Comparison of ENCODE assay signal across 9 cellular contexts in the genomic region with DNA sequence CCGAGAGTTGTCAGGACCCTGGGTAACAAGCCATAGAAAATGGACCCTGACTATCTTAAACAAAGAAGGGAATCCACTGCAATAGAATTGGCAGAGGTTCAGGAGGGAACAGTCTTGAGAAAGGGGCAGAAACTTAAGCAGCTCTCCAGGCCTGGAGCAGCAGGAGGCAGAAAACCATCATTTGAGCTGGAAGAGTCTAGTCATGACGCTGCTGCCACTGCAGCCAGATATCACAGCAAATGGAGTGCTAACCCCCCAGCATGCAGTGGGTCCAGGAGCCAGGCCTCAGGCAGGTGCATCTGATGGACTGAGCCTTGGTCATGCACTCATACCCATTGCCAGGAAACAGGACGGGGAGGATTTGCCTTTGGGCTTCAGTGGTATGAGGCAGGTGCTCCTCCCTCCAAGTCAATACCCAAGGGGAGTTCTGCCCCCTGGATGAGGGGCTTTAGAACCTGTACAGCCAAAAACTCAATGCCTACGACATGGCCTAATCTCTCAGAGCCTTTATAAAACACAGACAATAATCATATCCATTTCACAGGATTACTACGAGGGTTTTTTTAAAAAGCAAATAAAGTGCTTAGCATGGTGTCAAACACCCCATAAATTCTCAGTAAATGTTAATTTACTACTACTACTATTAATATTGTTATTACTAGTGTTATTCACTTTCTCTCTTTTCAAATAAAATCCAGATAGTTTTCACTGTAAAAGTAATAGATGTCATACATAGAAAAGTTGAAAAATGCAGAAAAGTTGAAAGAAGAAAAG. TPM values are rescaled to one million over a fixed set of nuclear protein-coding genes. Genes with fewer than 3 reads are reported as not detected.
DNase-seq lines count a peak whose midpoint lies in the region; ATAC-seq and TF ChIP-seq lines count a peak whose summit lies in the region.
"Had no signal": no experiment of that assay in that cellular context is flagged by ENCODE, and none has a peak within 500 bp of the region (broad histone marks: within the 10 kb centered on the region; RNA-seq: fewer than 3 reads in every experiment).

No MANE protein-coding gene starts in this region.

- no peaks in the 10 kb centered on the region for H3K27me3 ChIP-seq in Panc1 (ENCODE audit: control insufficient read depth, insufficient read depth, low read length)

- H3K36me3 ChIP-seq in Panc1 (ENCODE audit: control insufficient read depth, insufficient read depth, low read length), result no peaks in the 10 kb centered on the region
- H3K36me3 ChIP-seq: neutrophil had no signal

- BruUV-seq in Panc1 (replicated peaks; lab: Mats Ljungman, UMichigan), result no TSS peak

- CTCF ChIA-PET in Panc1 (lab: Charles Lee), result no interaction called here

- in situ Hi-C loops in Panc1 (cut with HindIII; ENCODE audit: low pct_unique_long_range_greater_than_20kb, low sequenced_read_pairs), result no loop called here

- TF ChIP-seq CTCF in Panc1 (IDR thresholded peaks at IDR 0.05) (no peak), fibroblast of the aortic adventitia (IDR thresholded peaks at IDR 0.05; ENCODE audit: insufficient read depth, low read length) (no peak)

- peak overlapping the region; percentile 8; the same call in 1 of the 2 replicates for H3K27ac ChIP-seq in Panc1 (ENCODE audit: low read length)
- H3K27ac ChIP-seq: neutrophil had no signal

- intact Hi-C loops in Panc1 (cut with micrococcal nuclease; ENCODE audit: unreplicated experiment), result no loop called here

- H3K4me1 ChIP-seq in Panc1 (ENCODE audit: control insufficient read depth, insufficient read depth, low read length), result no peaks in the 10 kb centered on the region; the same call in 1 of the 2 replicates

- POLR2A ChIA-PET in Panc1 (lab: Charles Lee), result no interaction called here

- H3K9me3 ChIP-seq in Panc1 (ENCODE audit: control insufficient read depth, insufficient read depth, low read depth, low read length), result no peaks in the 10 kb centered on the region
- H3K9me3 ChIP-seq: neutrophil had no signal

- DNase-seq in Panc1 (ENCODE audit: low read depth, low spot score) (no peak), fibroblast of the aortic adventitia (ENCODE audit: low read depth) (peak; percentile 57), iPS-NIHi7 (ENCODE audit: extremely low spot score) (no peak), glomerular visceral epithelial cell (ENCODE audit: extremely low spot score) (no peak), NOMO-1 (lab: John Stamatoyannopoulos, UW; ENCODE audit: unreplicated experiment in 2 of 2) (no peak), AML-193 (lab: John Stamatoyannopoulos, UW) (no peak)

- H3K4me3 ChIP-seq in Panc1 (ENCODE audit: low read depth in 2 of 2, low read length in 2 of 2), result no peak overlapping the region
- no peak overlapping the region for H3K4me3 ChIP-seq in fibroblast of the aortic adventitia (ENCODE audit: low read depth, low read length)

- ATAC-seq in GM18870 (IDR thresholded peaks at IDR 0.05; ENCODE audit: unreplicated experiment), result peak; percentile 6
- peak; percentile 15 for ATAC-seq in HG02571 (IDR thresholded peaks at IDR 0.05; ENCODE audit: unreplicated experiment)
- no peak; the same call in 1 of the 2 replicates for ATAC-seq in Panc1

RNA-seq across cellular contexts. Expression of a gene that starts 30.7 kb away (rescaled TPM):
- 30.1 TPM for total RNA-seq in Panc1 (2021; ENCODE audit: unreplicated experiment)
- 18.3 TPM for polyA plus RNA-seq in Panc1 (2012; ENCODE audit: insufficient read length)
- 4.1 and 21.6 TPM in 2 replicates for total RNA-seq in fibroblast of the aortic adventitia (ENCODE audit: low replicate concordance)

RNA-seq across cellular contexts. Expression of a gene that starts 39.1 kb away (rescaled TPM):
- total RNA-seq in Panc1 (2021; ENCODE audit: unreplicated experiment) (71.2 TPM), fibroblast of the aortic adventitia (ENCODE audit: low replicate concordance) (49.3 and 58.3 TPM in 2 replicates)
- polyA plus RNA-seq in Panc1 (2012; ENCODE audit: insufficient read length), result 30.4 TPM
